ENCODE assay signal across 23 cellular contexts in the genomic region with DNA sequence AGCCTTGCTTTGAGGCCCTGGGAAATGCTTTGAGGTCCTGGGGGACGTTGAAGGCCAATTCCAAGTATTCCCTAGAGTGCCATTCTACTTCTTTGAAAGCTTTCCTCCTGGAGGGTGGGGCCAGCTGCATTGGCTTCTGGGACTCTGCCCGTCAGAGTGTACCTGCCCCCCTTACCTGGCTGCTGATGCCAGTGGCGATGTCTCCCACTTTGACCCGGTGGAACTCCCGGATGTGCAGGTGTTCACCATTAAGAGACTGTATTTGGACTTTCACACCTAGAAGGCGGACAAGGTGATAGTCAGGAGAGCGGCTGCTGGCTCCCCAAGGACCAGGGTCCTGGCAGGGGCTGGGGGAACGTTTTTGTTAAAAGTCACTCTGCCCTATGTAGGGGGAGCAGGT. TPM values are rescaled to one million over a fixed set of nuclear protein-coding genes. Genes with fewer than 3 reads are reported as not detected.
"Had no signal": no experiment of that assay in that cellular context is flagged by ENCODE, and none has a peak within 500 bp of the region (broad histone marks: within the 10 kb centered on the region; RNA-seq: fewer than 3 reads in every experiment).

No MANE protein-coding gene starts in this region.

- H3K27me3 Mint-ChIP-seq: naive thymus-derived CD8-positive, alpha-beta T cell had no signal

- H3K4me3 Mint-ChIP-seq: immature natural killer cell; T-helper 1 cell treated with Interleukin-12 subunit alpha and Interleukin-12 subunit beta and Interleukin-4 antibody, amounts not matched to agents 30 μg/mL and 1 μg/mL, for 36 hours had no signal

- H3K4me3 ChIP-seq: esophagus muscularis mucosa, heart right ventricle, pancreas, right lobe of liver, smooth muscle cell, tibial nerve, uterus had no signal

- H3K9me3 Mint-ChIP-seq: immature natural killer cell; naive thymus-derived CD8-positive, alpha-beta T cell; T-helper 1 cell treated with Interleukin-12 subunit alpha and Interleukin-12 subunit beta and Interleukin-4 antibody, amounts not matched to agents 30 μg/mL and 1 μg/mL, for 36 hours had no signal

- ATAC-seq: activated CD4-positive, CD25-positive, alpha-beta regulatory T cell treated with anti-CD3 and anti-CD28 coated beads, Interleukin-2, amount 50 U/mL, for 24 hours; heart right ventricle; naive thymus-derived CD8-positive, alpha-beta T cell; pancreas; right lobe of liver; stimulated activated naive CD8-positive, alpha-beta T cell treated with anti-CD3 and anti-CD28 coated beads, Interleukin-15, Interleukin-2, amounts not matched to agents 100 U/mL and 50 U/mL, for 24 hours had no signal

- DNase-seq: activated CD8-positive, alpha-beta memory T cell treated with anti-CD3 and anti-CD28 coated beads for 24 hours; activated CD8-positive, alpha-beta memory T cell treated with anti-CD3 and anti-CD28 coated beads, Interleukin-2, amount 50 U/mL, for 48 hours; cerebellar nuclear complex; effector CD8-positive, alpha-beta T cell; heart right ventricle; immature natural killer cell; mesendoderm; stimulated activated naive CD8-positive, alpha-beta T cell treated with anti-CD3 and anti-CD28 coated beads, Interleukin-15, Interleukin-2, amounts not matched to agents 100 U/mL and 50 U/mL, for 24 hours; substantia nigra; uterus had no signal

- H3K27ac Mint-ChIP-seq: immature natural killer cell; T-helper 1 cell treated with Interleukin-12 subunit alpha and Interleukin-12 subunit beta and Interleukin-4 antibody, amounts not matched to agents 30 μg/mL and 1 μg/mL, for 36 hours had no signal

- H3K36me3 ChIP-seq: uterus had no signal

- H3K9me3 ChIP-seq: esophagus muscularis mucosa, heart right ventricle, pancreas, right lobe of liver, tibial nerve, uterus had no signal

- FAIRE-seq: bronchial epithelial cell, endothelial cell of umbilical vein, pancreas had no signal

- H3K27me3 ChIP-seq: esophagus muscularis mucosa, heart right ventricle, pancreas, right lobe of liver, tibial nerve, uterus had no signal

- H3K27ac ChIP-seq: esophagus muscularis mucosa, pancreas, right lobe of liver, tibial nerve, uterus had no signal

RNA-seq across cellular contexts. Expression of gene SPATA32, which starts 3.1 kb away (rescaled TPM):
- total RNA-seq: endothelial cell of umbilical vein, esophagus muscularis mucosa, liver, mucosa of gallbladder, pulmonary artery endothelial cell, right lobe of liver, smooth muscle cell, tibial nerve, uterus had no signal
- polyA plus RNA-seq: endothelial cell of umbilical vein, heart right ventricle, liver, smooth muscle cell had no signal
